In the genomic region with DNA sequence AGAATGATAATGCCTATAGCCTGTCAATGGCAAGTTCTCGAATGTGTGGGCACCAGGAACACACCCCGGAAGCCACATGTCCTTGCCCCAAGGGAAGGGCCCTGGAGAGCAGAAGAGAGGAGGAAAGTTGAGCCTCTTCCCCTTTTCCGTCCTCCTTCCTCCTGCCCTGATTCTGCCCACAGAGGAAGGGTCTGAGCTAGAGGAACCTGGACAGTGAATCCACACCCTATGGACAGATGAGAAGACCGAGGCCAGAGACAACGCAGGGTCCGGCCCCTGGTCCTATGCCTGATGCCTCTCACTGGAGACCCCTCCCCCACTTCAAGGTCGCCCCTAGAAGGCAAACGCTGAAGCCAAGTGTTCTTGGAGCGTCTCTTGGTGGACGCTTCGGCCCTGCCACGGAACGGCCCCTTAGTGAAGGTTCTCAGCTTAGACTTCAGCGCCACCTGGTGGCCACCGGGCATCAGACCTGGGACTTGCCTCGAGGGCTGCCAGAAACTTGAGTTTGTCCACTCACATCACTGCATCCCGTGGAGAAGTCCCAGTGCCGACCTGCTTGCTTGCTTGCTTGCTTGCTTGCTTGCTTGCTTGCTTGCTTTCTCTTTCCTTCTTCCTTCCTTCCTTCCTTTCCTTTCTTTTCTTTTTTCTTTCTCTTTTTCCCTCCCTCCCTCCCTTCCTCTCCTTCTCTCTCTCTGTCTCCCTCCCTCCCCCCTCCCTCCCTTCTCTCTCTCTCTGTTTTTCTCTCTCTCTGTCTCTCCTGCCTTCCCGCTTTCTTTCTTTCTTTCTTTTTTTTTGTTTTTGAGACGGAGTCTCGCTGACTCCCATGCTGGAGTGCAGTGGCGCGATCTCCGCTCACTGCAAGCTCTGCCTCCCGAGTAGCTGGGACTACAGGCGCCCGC, we compare ENCODE assay signal across 8 cellular contexts. TPM values are rescaled to one million over a fixed set of nuclear protein-coding genes. Genes with fewer than 3 reads are reported as not detected.
DNase-seq lines count a peak whose midpoint lies in the region; ATAC-seq, FAIRE-seq and TF ChIP-seq lines count a peak whose summit lies in the region.

No MANE protein-coding gene starts in this region.

- no peaks in the 10 kb centered on the region for H3K27me3 Mint-ChIP-seq in CD8-positive, alpha-beta T cell (ENCODE audit: low read depth)

- no peaks in the 10 kb centered on the region for H3K9me3 ChIP-seq in CD8-positive, alpha-beta T cell (ENCODE audit: low read length)
- H3K9me3 ChIP-seq in adrenal gland (replicated peaks in 1 of 3), result no peaks in the 10 kb centered on the region

- H3K36me3 Mint-ChIP-seq in CD8-positive, alpha-beta T cell, result no peaks in the 10 kb centered on the region

- no peak for TF ChIP-seq POLR2A in H54 (IDR thresholded peaks at IDR 0.05; ENCODE audit: low read depth, low read length)
- no peak for TF ChIP-seq POLR2A in adrenal gland (IDR thresholded peaks at IDR 0.05)

- H3K9me3 Mint-ChIP-seq in CD8-positive, alpha-beta T cell, result no peaks in the 10 kb centered on the region

- POLR2A ChIA-PET in CD8-positive, alpha-beta T cell (lab: Charles Lee), result interaction anchor here (0.6 kb wide), 1 partner anchor 118 kb away, joined by 3 read pairs; no protein-coding TSS in a partner anchor

- no peak overlapping the region for H3K27ac ChIP-seq in CD8-positive, alpha-beta T cell (ENCODE audit: low read depth, low read length)
- H3K27ac ChIP-seq in adrenal gland, result no peak overlapping the region

- ATAC-seq in CD8-positive, alpha-beta T cell, result peak; percentile 96
- ATAC-seq in left ventricle myocardium superior (peak; percentile 97), HG03460 (IDR thresholded peaks at IDR 0.05; ENCODE audit: unreplicated experiment) (no peak)

- DNase-seq in CD8-positive, alpha-beta T cell, result peak; percentile 83 to 96 (median 89)
- peak; percentile 77 for DNase-seq in H54 (ENCODE audit: insufficient read length, low spot score)
- peak; percentile 39 for DNase-seq in NCI-H2029 (lab: John Stamatoyannopoulos, UW)
- peak; percentile 64 to 90 (median 84) for DNase-seq in T-helper 2 cell
- DNase-seq in adrenal gland, result peak; percentile 89 to 97 (median 94)
- peak; percentile 96 for DNase-seq in left ventricle myocardium superior
- peak; percentile 89 for DNase-seq in retina

- intact Hi-C loops in CD8-positive, alpha-beta T cell (cut with DNase I, micrococcal nuclease), result loop anchor here (1.0 to 10.0 kb wide), 5 partner anchors 108 to 568 kb away; partner anchors contain the start of gene NCBP3 (in 1 of the 2)
- intact Hi-C loops in adrenal gland (cut with DNase I) (loop anchor here (5.0 to 10.0 kb wide), 2 partner anchors 198 to 211 kb away; no protein-coding TSS in a partner anchor), left ventricle myocardium superior (cut with micrococcal nuclease) (loop anchor here (5.0 kb wide), 1 partner anchor 211 kb away; no protein-coding TSS in a partner anchor)

- CTCF ChIA-PET in CD8-positive, alpha-beta T cell (lab: Charles Lee), result interaction anchor here (0.6 to 3.6 kb wide), 18 partner anchors 11 to 227 kb away, joined by 3 to 65 read pairs (median 3); no protein-coding TSS in a partner anchor

- peak; percentile 63 for TF ChIP-seq CTCF in CD8-positive, alpha-beta T cell (IDR thresholded peaks at IDR 0.05)
- peak; percentile 87 to 98 (median 93) for TF ChIP-seq CTCF in adrenal gland (IDR thresholded peaks at IDR 0.05)

- no peak overlapping the region for H3K4me3 ChIP-seq in CD8-positive, alpha-beta T cell (ENCODE audit: low read depth, low read length)
- no peak overlapping the region for H3K4me3 ChIP-seq in adrenal gland

- peak; percentile 75 for FAIRE-seq in H54 (lab: Jason Lieb, UNC)

- no peaks in the 10 kb centered on the region for H3K27me3 ChIP-seq in CD8-positive, alpha-beta T cell (ENCODE audit: insufficient read depth, low read length)
- H3K27me3 ChIP-seq in adrenal gland, result no peaks in the 10 kb centered on the region

- WGBS in adrenal gland, 4 donors, result 33 to 43% (median 33%) methylated on average over 17 to 27 of the region's 27 CpGs

- H3K36me3 ChIP-seq in CD8-positive, alpha-beta T cell (ENCODE audit: insufficient read depth, low read length), result no peaks in the 10 kb centered on the region
- no peaks in the 10 kb centered on the region for H3K36me3 ChIP-seq in adrenal gland (replicated peaks in 1 of 2)

- H3K4me1 ChIP-seq in CD8-positive, alpha-beta T cell (ENCODE audit: insufficient read depth, low read length), result peaks cover 4% of the 10 kb centered on the region
- H3K4me1 ChIP-seq in adrenal gland (replicated peaks in 1 of 2), result no peaks in the 10 kb centered on the region

- peaks cover 6% of the 10 kb centered on the region for H3K4me1 Mint-ChIP-seq in CD8-positive, alpha-beta T cell (ENCODE audit: low read depth)

- H3K27ac Mint-ChIP-seq in CD8-positive, alpha-beta T cell, result no peak overlapping the region

- no peak overlapping the region for H3K4me3 Mint-ChIP-seq in CD8-positive, alpha-beta T cell

RNA-seq across cellular contexts. Expression of gene SPNS3, which starts 20.6 kb away (rescaled TPM):
- total RNA-seq in CD8-positive, alpha-beta T cell, result 1 to 10 TPM; 3.4 TPM
- total RNA-seq in adrenal gland, result 10 to 100 TPM in 2 of 8 donors, 1 to 10 TPM in 6; 1.1 to 10.5 (median 5.5) TPM
- 1 to 10 TPM in 2 of 3 donors, under 1 TPM in 1; 0.53 to 3.8 (median 2.6) TPM for polyA plus RNA-seq in adrenal gland
- total RNA-seq in left ventricle myocardium superior, result 1.0 TPM

RNA-seq across cellular contexts. Expression of gene UBE2G1, which starts 46.7 kb away (rescaled TPM):
- 10 to 100 TPM; 65.8 to 68.0 TPM for total RNA-seq in CD8-positive, alpha-beta T cell
- total RNA-seq in adrenal gland (10 to 100 TPM; 40.6 to 63.6 (median 56.2) TPM), left ventricle myocardium superior (105 TPM)
- polyA plus RNA-seq in adrenal gland, result 10 to 100 TPM in 1 of 3 donors, 1 to 10 TPM in 2; 7.6 to 49.8 (median 8.1) TPM

Comparison
In these comparisons a context has a peak if more than half of its experiments do, and no peak if none do; other contexts are left out.
1. DNase-seq: peak in every context shown above with its lines; median percentile 96 in left ventricle myocardium superior; 94 in adrenal gland; 89 in CD8-positive, alpha-beta T cell; 89 in retina; 84 in T-helper 2 cell; 77 in H54; 39 in NCI-H2029.